8 cellular contexts compared by ENCODE assay signal in genomic region chr10:132395704-132396494, GRCh38. TPM values are rescaled to one million over a fixed set of nuclear protein-coding genes. Genes with fewer than 3 reads are reported as not detected.
A peak's percentile ranks its signal among the peaks of the same experiment; 100 is the strongest.
DNase-seq lines count a peak whose midpoint lies in the region; ATAC-seq and TF ChIP-seq lines count a peak whose summit lies in the region.

No MANE protein-coding gene starts in this region.

- no peaks in the 10 kb centered on the region for H3K9me3 ChIP-seq in right atrium auricular region
- H3K9me3 ChIP-seq in sigmoid colon = no peaks in the 10 kb centered on the region
- H3K9me3 ChIP-seq in SJCRH30 (replicated peaks) = no peaks in the 10 kb centered on the region

- H3K27me3 ChIP-seq in right atrium auricular region = no peaks in the 10 kb centered on the region
- H3K27me3 ChIP-seq in sigmoid colon = no peaks in the 10 kb centered on the region
- 0 out of 2 replicates have a peak, but pooled peaks cover 6% of the 10 kb centered on the region for H3K27me3 ChIP-seq in SJCRH30

- WGBS in sigmoid colon, 2 donors = 6 to 11% methylated on average over 71 of the region's 71 CpGs

- intact Hi-C loops in sigmoid colon (cut with DNase I) = loop anchor here (2.0 to 5.0 kb wide), 3 partner anchors 27 to 236 kb away; no protein-coding TSS in a partner anchor

- POLR2A ChIA-PET in HEK293T (lab: Yijun Ruan, JAX) = no interaction called here

- TF ChIP-seq CTCF in C4-2B (conservative IDR thresholded peaks at IDR 0.05) (no peak), right atrium auricular region (IDR thresholded peaks at IDR 0.05) (no peak), sigmoid colon (IDR thresholded peaks at IDR 0.05) (no peak)

- H3K4me1 ChIP-seq in right atrium auricular region = peaks cover 0 to 39% of the 10 kb centered on the region in 2 donors
- H3K4me1 ChIP-seq in sigmoid colon = peaks cover 0 to 45% (median 45%) of the 10 kb centered on the region in 4 donors
- H3K4me1 ChIP-seq in SJCRH30 = peaks cover 4% of the 10 kb centered on the region; the same call in 1 of the 2 replicates

- H3K4me1 Mint-ChIP-seq in activated T-cell treated with anti-CD3 and anti-CD28 coated beads, Interleukin-2, amount 50 U/mL, for 4 hours (ENCODE audit: low read depth) = peaks cover 20% of the 10 kb centered on the region

- H3K27me3 Mint-ChIP-seq in activated T-cell treated with anti-CD3 and anti-CD28 coated beads, Interleukin-2, amount 50 U/mL, for 4 hours (ENCODE audit: low read depth) = no peaks in the 10 kb centered on the region

- TF ChIP-seq EP300 in sigmoid colon (IDR thresholded peaks at IDR 0.05) = no peak

- H3K27ac ChIP-seq in C4-2B = peak overlapping the region; percentile 97
- H3K27ac ChIP-seq in right atrium auricular region = peak overlapping the region; percentile 88 to 95
- peak overlapping the region; percentile 91 to 99 (median 96) for H3K27ac ChIP-seq in sigmoid colon
- no peak overlapping the region for H3K27ac ChIP-seq in SJCRH30

- no peak overlapping the region for H3K4me3 Mint-ChIP-seq in activated T-cell treated with anti-CD3 and anti-CD28 coated beads, Interleukin-2, amount 50 U/mL, for 4 hours

- peak; percentile 30 for DNase-seq in activated T-cell treated with anti-CD3 and anti-CD28 coated beads, Interleukin-2, amount 50 U/mL, for 4 hours
- peak; percentile 87 for DNase-seq in right atrium auricular region (ENCODE audit: low spot score)
- peak; percentile 90 for DNase-seq in sigmoid colon
- DNase-seq in HEK293T (ENCODE audit: extremely low spot score) = no peak
- no peak for DNase-seq in SJCRH30

- no peaks in the 10 kb centered on the region for H3K36me3 Mint-ChIP-seq in activated T-cell treated with anti-CD3 and anti-CD28 coated beads, Interleukin-2, amount 50 U/mL, for 4 hours (ENCODE audit: insufficient read depth)

- ATAC-seq in HG02588 (IDR thresholded peaks at IDR 0.05; ENCODE audit: unreplicated experiment) = peak; percentile 6
- peak; percentile 2 to 8 for ATAC-seq in activated T-cell treated with anti-CD3 and anti-CD28 coated beads, Interleukin-2, amount 50 U/mL, for 4 hours
- no peak for ATAC-seq in HG02870 (IDR thresholded peaks at IDR 0.05; ENCODE audit: unreplicated experiment)

- CTCF ChIA-PET in HEK293T (lab: Yijun Ruan, JAX) = no interaction called here

- peak in 1 of 2 donors; percentile 65 for TF ChIP-seq POLR2A in sigmoid colon (IDR thresholded peaks at IDR 0.05)

- H3K4me3 ChIP-seq in right atrium auricular region (peak overlapping the region; percentile 67 to 91), sigmoid colon (peak overlapping the region; percentile 34 to 99 (median 76)), SJCRH30 (no peak overlapping the region)

- peaks cover 7% of the 10 kb centered on the region for H3K9me3 Mint-ChIP-seq in activated T-cell treated with anti-CD3 and anti-CD28 coated beads, Interleukin-2, amount 50 U/mL, for 4 hours

- H3K36me3 ChIP-seq in right atrium auricular region = no peaks in the 10 kb centered on the region
- no peaks in the 10 kb centered on the region for H3K36me3 ChIP-seq in sigmoid colon
- no peaks in the 10 kb centered on the region for H3K36me3 ChIP-seq in SJCRH30

TF ChIP-seq in HEK293T, 16 proteins besides CTCF, POLR2A, EP300 and RAD21:
- TF ChIP-seq FOXK2 (IDR thresholded peaks at IDR 0.05) = no peak
- TF ChIP-seq NFRKB (IDR thresholded peaks at IDR 0.05) = no peak
- no peak for TF ChIP-seq ZNF384 (IDR thresholded peaks at IDR 0.05)
- no peak for TF ChIP-seq L3MBTL2 (conservative IDR thresholded peaks at IDR 0.05)
- TF ChIP-seq FOXA1 (IDR thresholded peaks at IDR 0.05) = no peak
- no peak for TF ChIP-seq LEF1 (IDR thresholded peaks at IDR 0.05; ENCODE audit: borderline replicate concordance)
- TF ChIP-seq SUZ12 (IDR thresholded peaks at IDR 0.05) = no peak
- TF ChIP-seq HDGF (IDR thresholded peaks at IDR 0.05; ENCODE audit: borderline replicate concordance) = no peak
- TF ChIP-seq ARNT (IDR thresholded peaks at IDR 0.05) = no peak
- TF ChIP-seq TARDBP (IDR thresholded peaks at IDR 0.05) = no peak
- TF ChIP-seq FOXM1 (IDR thresholded peaks at IDR 0.05; ENCODE audit: borderline replicate concordance) = no peak
- TF ChIP-seq CTBP1 (IDR thresholded peaks at IDR 0.05; ENCODE audit: borderline replicate concordance) = no peak
- TF ChIP-seq SP1 (IDR thresholded peaks at IDR 0.05) = no peak
- TF ChIP-seq, protein P1, sequence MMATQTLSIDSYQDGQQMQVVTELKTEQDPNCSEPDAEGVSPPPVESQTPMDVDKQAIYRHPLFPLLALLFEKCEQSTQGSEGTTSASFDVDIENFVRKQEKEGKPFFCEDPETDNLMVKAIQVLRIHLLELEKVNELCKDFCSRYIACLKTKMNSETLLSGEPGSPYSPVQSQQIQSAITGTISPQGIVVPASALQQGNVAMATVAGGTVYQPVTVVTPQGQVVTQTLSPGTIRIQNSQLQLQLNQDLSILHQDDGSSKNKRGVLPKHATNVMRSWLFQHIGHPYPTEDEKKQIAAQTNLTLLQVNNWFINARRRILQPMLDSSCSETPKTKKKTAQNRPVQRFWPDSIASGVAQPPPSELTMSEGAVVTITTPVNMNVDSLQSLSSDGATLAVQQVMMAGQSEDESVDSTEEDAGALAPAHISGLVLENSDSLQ (IDR thresholded peaks at IDR 0.05) = no peak
- no peak for TF ChIP-seq ELF4 (IDR thresholded peaks at IDR 0.05)

RNA-seq across cellular contexts. Expression of gene PWWP2B, which starts 1.1 kb away (rescaled TPM):
- total RNA-seq in activated T-cell treated with anti-CD3 and anti-CD28 coated beads, Interleukin-2, amount 50 U/mL, for 4 hours = 1 to 10 TPM; 3.3 to 4.3 (median 4.1) TPM
- total RNA-seq in right atrium auricular region = 1 to 10 TPM; 7.7 to 8.1 TPM
- 10 to 100 TPM in 1 of 4 donors, 1 to 10 TPM in 3; 7.7 to 10.2 (median 9.3) TPM for total RNA-seq in sigmoid colon
- 10 to 100 TPM; 27.0 to 50.8 (median 28.2) TPM for polyA plus RNA-seq in sigmoid colon
- 0.57 and 0.66 TPM in 2 replicates for total RNA-seq in SJCRH30 (2014; rRNA removed; shearing (Covaris generic))

Comparison
In these comparisons a context has a peak if more than half of its experiments do, and no peak if none do; other contexts are left out.
1. DNase-seq: peak in activated T-cell treated with anti-CD3 and anti-CD28 coated beads, Interleukin-2, amount 50 U/mL, for 4 hours (single experiment), right atrium auricular region (single experiment) and sigmoid colon (single experiment); none in HEK293T (single experiment) and SJCRH30 (0 of 2).